28 cellular contexts compared by ENCODE assay signal in genomic region chr14:31224808-31225207, GRCh38.
"Had no signal": no experiment of that assay in that cellular context is flagged by ENCODE, and none has a peak within 500 bp of the region (broad histone marks: within the 10 kb centered on the region; RNA-seq: fewer than 3 reads in every experiment).

No MANE protein-coding gene starts in this region.

- H3K4me3 ChIP-seq: colonic mucosa, coronary artery, dorsolateral prefrontal cortex, esophagus muscularis mucosa, esophagus squamous epithelium, gastrocnemius medialis, gastroesophageal sphincter, heart left ventricle, heart right ventricle, hepatocyte had no signal

- H2AFZ ChIP-seq: hepatocyte had no signal

- DNase-seq: cortex of kidney; dermis blood vessel endothelial cell; dorsolateral prefrontal cortex; effector CD4-positive, alpha-beta T cell; effector CD8-positive, alpha-beta T cell; effector memory CD4-positive, alpha-beta T cell; effector memory CD8-positive, alpha-beta T cell; endodermal cell; erythroblast; esophagus squamous epithelium; foreskin fibroblast; foreskin keratinocyte; foreskin melanocyte; gastrocnemius medialis; glutamatergic neuron; head of caudate nucleus; heart left ventricle; heart right ventricle had no signal

- H3K79me2 ChIP-seq: hepatocyte had no signal

- ATAC-seq: effector memory CD8-positive, alpha-beta T cell; esophagus mucosa; foreskin keratinocyte; gastrocnemius medialis; gastroesophageal sphincter; heart left ventricle; heart right ventricle had no signal

- H3K36me3 ChIP-seq: colonic mucosa, esophagus muscularis mucosa, esophagus squamous epithelium, gastrocnemius medialis, gastroesophageal sphincter, heart left ventricle, heart right ventricle had no signal

- H3K9me3 ChIP-seq: colonic mucosa, esophagus muscularis mucosa, esophagus squamous epithelium, gastrocnemius medialis, gastroesophageal sphincter had no signal

- H3K27ac ChIP-seq: colonic mucosa, coronary artery, dorsolateral prefrontal cortex, epithelial cell of prostate, esophagus muscularis mucosa, esophagus squamous epithelium, foreskin keratinocyte, gastrocnemius medialis, gastroesophageal sphincter, heart left ventricle, heart right ventricle, hepatocyte had no signal

- H3K27me3 ChIP-seq: colonic mucosa, dorsolateral prefrontal cortex, esophagus muscularis mucosa, esophagus squamous epithelium, foreskin keratinocyte, gastrocnemius medialis, gastroesophageal sphincter, heart left ventricle, heart right ventricle, hepatocyte had no signal

- H3K4me2 ChIP-seq: hepatocyte had no signal

- FAIRE-seq: endometrium, endothelial cell of umbilical vein, frontal cortex had no signal
